In the genomic region with DNA sequence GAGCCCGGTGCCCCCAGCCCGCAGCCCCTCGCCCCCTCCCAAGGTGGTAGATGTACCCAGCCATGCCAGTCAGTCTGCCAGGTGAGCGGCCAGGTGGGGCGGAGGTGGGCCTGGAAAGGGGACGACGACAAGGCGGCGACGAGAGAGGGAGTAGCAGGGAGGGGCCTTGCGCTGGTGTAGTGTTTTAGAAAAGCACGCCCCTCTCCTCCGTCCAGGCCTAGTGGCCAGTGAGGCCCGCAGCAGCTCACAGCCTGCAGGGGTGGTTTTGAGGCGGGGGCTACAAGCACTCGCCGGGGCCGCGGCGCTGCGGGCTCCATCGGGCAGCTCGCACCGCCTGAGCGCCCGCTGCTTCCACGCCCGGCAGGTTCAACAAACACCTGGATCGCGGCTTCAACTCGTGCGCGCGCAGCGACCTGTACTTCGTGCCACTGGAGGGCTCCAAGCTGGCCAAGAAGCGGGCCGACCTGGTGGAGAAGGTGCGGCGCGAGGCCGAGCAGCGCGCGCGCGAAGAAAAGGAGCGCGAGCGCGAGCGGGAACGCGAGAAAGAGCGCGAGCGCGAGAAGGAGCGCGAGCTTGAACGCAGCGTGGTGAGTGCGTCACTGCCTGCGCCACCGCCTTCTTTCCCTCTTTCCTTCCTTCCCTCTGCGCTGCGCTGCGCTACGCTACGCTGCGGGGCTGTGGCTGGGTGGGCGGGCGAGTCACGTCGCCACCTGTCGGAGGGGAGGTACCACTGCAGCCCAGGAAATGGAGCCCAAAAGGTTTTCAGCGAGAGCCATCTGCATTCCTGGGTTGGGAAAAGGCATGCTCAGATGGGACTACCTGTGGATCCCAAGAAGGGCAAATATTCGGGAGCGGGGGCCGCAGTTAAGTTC, we compare ENCODE assay signal across 1 cellular context.
A peak's percentile ranks its signal among the peaks of the same experiment; 100 is the strongest.
TF ChIP-seq lines count a peak whose summit lies in the region.

No MANE protein-coding gene starts in this region.

TF ChIP-seq in neural cell, 6 proteins besides CTCF, POLR2A, EP300 and RAD21 (continued from another document):
- TF ChIP-seq EZH2 (IDR thresholded peaks at IDR 0.05; ENCODE audit: borderline replicate concordance, insufficient read depth, low read length, poor library complexity, severe bottlenecking) = no peak
- no peak for TF ChIP-seq TAF1 (IDR thresholded peaks at IDR 0.05; ENCODE audit: low read depth)
- TF ChIP-seq MXI1 (conservative IDR thresholded peaks at IDR 0.05; ENCODE audit: poor library complexity, severe bottlenecking) = peak; percentile 91
- TF ChIP-seq, protein P1, sequence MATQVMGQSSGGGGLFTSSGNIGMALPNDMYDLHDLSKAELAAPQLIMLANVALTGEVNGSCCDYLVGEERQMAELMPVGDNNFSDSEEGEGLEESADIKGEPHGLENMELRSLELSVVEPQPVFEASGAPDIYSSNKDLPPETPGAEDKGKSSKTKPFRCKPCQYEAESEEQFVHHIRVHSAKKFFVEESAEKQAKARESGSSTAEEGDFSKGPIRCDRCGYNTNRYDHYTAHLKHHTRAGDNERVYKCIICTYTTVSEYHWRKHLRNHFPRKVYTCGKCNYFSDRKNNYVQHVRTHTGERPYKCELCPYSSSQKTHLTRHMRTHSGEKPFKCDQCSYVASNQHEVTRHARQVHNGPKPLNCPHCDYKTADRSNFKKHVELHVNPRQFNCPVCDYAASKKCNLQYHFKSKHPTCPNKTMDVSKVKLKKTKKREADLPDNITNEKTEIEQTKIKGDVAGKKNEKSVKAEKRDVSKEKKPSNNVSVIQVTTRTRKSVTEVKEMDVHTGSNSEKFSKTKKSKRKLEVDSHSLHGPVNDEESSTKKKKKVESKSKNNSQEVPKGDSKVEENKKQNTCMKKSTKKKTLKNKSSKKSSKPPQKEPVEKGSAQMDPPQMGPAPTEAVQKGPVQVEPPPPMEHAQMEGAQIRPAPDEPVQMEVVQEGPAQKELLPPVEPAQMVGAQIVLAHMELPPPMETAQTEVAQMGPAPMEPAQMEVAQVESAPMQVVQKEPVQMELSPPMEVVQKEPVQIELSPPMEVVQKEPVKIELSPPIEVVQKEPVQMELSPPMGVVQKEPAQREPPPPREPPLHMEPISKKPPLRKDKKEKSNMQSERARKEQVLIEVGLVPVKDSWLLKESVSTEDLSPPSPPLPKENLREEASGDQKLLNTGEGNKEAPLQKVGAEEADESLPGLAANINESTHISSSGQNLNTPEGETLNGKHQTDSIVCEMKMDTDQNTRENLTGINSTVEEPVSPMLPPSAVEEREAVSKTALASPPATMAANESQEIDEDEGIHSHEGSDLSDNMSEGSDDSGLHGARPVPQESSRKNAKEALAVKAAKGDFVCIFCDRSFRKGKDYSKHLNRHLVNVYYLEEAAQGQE (IDR thresholded peaks at IDR 0.05; ENCODE audit: borderline replicate concordance) = peak; percentile 70
- TF ChIP-seq SMC3 (conservative IDR thresholded peaks at IDR 0.05; ENCODE audit: poor library complexity) = peak; percentile 84
